1 cellular context compared by ENCODE assay signal in the genomic region with DNA sequence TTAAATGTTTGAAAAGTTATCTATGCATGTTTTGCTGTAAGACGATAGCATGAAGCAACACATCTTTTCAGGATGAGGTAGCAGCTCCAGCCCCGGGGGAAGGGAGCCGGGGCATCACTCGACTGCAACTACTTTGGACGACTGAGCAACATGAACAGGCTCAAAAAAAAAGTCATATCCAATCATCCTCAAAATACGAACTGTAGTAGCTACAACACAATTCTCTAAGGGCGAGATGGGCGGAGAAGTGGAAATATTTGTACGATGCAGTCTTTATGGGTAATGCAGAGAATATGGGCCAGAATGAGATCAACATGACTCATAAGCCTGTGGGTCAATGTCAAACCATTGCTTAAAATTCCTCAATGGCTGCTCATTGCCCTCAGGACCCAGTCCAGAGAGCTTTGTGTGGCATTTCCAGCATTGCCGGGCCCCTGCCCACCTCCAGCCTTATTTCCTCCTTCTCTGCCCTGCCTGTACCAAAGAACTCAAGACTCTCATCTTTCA.
TF ChIP-seq lines count a peak whose summit lies in the region.

No MANE protein-coding gene starts in this region.

TF ChIP-seq in HEK293, 187 proteins besides CTCF, POLR2A, EP300 and RAD21 (continued from another document):
- TF ChIP-seq, protein P1, sequence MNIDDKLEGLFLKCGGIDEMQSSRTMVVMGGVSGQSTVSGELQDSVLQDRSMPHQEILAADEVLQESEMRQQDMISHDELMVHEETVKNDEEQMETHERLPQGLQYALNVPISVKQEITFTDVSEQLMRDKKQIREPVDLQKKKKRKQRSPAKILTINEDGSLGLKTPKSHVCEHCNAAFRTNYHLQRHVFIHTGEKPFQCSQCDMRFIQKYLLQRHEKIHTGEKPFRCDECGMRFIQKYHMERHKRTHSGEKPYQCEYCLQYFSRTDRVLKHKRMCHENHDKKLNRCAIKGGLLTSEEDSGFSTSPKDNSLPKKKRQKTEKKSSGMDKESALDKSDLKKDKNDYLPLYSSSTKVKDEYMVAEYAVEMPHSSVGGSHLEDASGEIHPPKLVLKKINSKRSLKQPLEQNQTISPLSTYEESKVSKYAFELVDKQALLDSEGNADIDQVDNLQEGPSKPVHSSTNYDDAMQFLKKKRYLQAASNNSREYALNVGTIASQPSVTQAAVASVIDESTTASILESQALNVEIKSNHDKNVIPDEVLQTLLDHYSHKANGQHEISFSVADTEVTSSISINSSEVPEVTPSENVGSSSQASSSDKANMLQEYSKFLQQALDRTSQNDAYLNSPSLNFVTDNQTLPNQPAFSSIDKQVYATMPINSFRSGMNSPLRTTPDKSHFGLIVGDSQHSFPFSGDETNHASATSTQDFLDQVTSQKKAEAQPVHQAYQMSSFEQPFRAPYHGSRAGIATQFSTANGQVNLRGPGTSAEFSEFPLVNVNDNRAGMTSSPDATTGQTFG (tag by site-specific recombination; IDR thresholded peaks at IDR 0.05; ENCODE audit: borderline replicate concordance) = no peak
- TF ChIP-seq, protein P2, sequence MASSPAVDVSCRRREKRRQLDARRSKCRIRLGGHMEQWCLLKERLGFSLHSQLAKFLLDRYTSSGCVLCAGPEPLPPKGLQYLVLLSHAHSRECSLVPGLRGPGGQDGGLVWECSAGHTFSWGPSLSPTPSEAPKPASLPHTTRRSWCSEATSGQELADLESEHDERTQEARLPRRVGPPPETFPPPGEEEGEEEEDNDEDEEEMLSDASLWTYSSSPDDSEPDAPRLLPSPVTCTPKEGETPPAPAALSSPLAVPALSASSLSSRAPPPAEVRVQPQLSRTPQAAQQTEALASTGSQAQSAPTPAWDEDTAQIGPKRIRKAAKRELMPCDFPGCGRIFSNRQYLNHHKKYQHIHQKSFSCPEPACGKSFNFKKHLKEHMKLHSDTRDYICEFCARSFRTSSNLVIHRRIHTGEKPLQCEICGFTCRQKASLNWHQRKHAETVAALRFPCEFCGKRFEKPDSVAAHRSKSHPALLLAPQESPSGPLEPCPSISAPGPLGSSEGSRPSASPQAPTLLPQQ (tag by site-specific recombination; IDR thresholded peaks at IDR 0.05) = no peak
- TF ChIP-seq ZNF510 (tag by site-specific recombination; IDR thresholded peaks at IDR 0.05; ENCODE audit: insufficient replicate concordance) (no peak), ZNF530 (tag by site-specific recombination; IDR thresholded peaks at IDR 0.05; ENCODE audit: low read depth) (no peak), ZNF169 (tag by site-specific recombination; IDR thresholded peaks at IDR 0.05) (no peak), ZFP41 (tag by site-specific recombination; IDR thresholded peaks at IDR 0.05; ENCODE audit: borderline replicate concordance) (no peak), ZNF571 (tag by site-specific recombination; IDR thresholded peaks at IDR 0.05) (no peak), GLI2 (tag by site-specific recombination; IDR thresholded peaks at IDR 0.05; ENCODE audit: borderline replicate concordance, low read depth) (no peak), ZSCAN30 (tag by site-specific recombination; IDR thresholded peaks at IDR 0.05) (no peak), ZEB2 (tag by site-specific recombination; IDR thresholded peaks at IDR 0.05) (peak; percentile 51; the same call in 1 of the 2 replicates), ZFP37 (tag by site-specific recombination; IDR thresholded peaks at IDR 0.05) (no peak), ZNF747 (tag by site-specific recombination; IDR thresholded peaks at IDR 0.05) (no peak), ZNF157 (tag by site-specific recombination; IDR thresholded peaks at IDR 0.05) (no peak), MZF1 (tag by site-specific recombination; IDR thresholded peaks at IDR 0.05; ENCODE audit: borderline replicate concordance) (no peak), ZNF629 (tag by site-specific recombination; IDR thresholded peaks at IDR 0.05) (peak; percentile 77), ZNF354C (tag by site-specific recombination; IDR thresholded peaks at IDR 0.05; ENCODE audit: borderline replicate concordance, low read depth) (no peak), ZNF19 (tag by site-specific recombination; IDR thresholded peaks at IDR 0.05; ENCODE audit: low read depth) (no peak), ZNF138 (tag by site-specific recombination; IDR thresholded peaks at IDR 0.05; ENCODE audit: borderline replicate concordance) (no peak), ZNF701 (tag by site-specific recombination; IDR thresholded peaks at IDR 0.05) (no peak), ZNF837 (tag by site-specific recombination; IDR thresholded peaks at IDR 0.05) (no peak), ZNF555 (tag by site-specific recombination; conservative IDR thresholded peaks at IDR 0.05) (no peak), ZNF274 (IDR thresholded peaks at IDR 0.05; ENCODE audit: low read length) (no peak), ZNF274 (tag by site-specific recombination; IDR thresholded peaks at IDR 0.05; ENCODE audit: borderline replicate concordance) (no peak), GLI4 (tag by site-specific recombination; IDR thresholded peaks at IDR 0.05) (no peak), ZNF677 (tag by site-specific recombination; IDR thresholded peaks at IDR 0.05) (no peak), ZNF223 (tag by site-specific recombination; IDR thresholded peaks at IDR 0.05) (no peak), ZNF600 (tag by site-specific recombination; IDR thresholded peaks at IDR 0.05) (0 out of 2 replicates have a peak, but pooled peaks have one; percentile 10), RBAK (tag by site-specific recombination; IDR thresholded peaks at IDR 0.05) (no peak), ZNF596 (tag by site-specific recombination; IDR thresholded peaks at IDR 0.05) (no peak), ZSCAN23 (tag by site-specific recombination; IDR thresholded peaks at IDR 0.05) (0 out of 2 replicates have a peak, but pooled peaks have one; percentile 24), EGR2 (tag by site-specific recombination; IDR thresholded peaks at IDR 0.05; ENCODE audit: low read depth) (no peak), MEIS1 (CRISPR knock-in tag; IDR thresholded peaks at IDR 0.05; ENCODE audit: borderline replicate concordance) (no peak), ZNF561 (tag by site-specific recombination; IDR thresholded peaks at IDR 0.05; ENCODE audit: borderline replicate concordance) (no peak), ZBTB21 (tag by site-specific recombination; IDR thresholded peaks at IDR 0.05) (no peak), ZBTB48 (tag by site-specific recombination; IDR thresholded peaks at IDR 0.05) (no peak), ZNF548 (tag by site-specific recombination; IDR thresholded peaks at IDR 0.05) (no peak), ZNF175 (tag by site-specific recombination; IDR thresholded peaks at IDR 0.05) (no peak), ZNF423 (tag by site-specific recombination; IDR thresholded peaks at IDR 0.05) (no peak), ZNF37A (tag by site-specific recombination; IDR thresholded peaks at IDR 0.05) (no peak), ZNF707 (tag by site-specific recombination; IDR thresholded peaks at IDR 0.05) (no peak), ZBTB7A (tag by site-specific recombination; IDR thresholded peaks at IDR 0.05; ENCODE audit: low read depth) (no peak)
- TF ChIP-seq, protein P3, sequence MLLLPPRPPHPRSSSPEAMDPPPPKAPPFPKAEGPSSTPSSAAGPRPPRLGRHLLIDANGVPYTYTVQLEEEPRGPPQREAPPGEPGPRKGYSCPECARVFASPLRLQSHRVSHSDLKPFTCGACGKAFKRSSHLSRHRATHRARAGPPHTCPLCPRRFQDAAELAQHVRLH (tag by site-specific recombination; IDR thresholded peaks at IDR 0.05) = no peak
- TF ChIP-seq, protein P4, sequence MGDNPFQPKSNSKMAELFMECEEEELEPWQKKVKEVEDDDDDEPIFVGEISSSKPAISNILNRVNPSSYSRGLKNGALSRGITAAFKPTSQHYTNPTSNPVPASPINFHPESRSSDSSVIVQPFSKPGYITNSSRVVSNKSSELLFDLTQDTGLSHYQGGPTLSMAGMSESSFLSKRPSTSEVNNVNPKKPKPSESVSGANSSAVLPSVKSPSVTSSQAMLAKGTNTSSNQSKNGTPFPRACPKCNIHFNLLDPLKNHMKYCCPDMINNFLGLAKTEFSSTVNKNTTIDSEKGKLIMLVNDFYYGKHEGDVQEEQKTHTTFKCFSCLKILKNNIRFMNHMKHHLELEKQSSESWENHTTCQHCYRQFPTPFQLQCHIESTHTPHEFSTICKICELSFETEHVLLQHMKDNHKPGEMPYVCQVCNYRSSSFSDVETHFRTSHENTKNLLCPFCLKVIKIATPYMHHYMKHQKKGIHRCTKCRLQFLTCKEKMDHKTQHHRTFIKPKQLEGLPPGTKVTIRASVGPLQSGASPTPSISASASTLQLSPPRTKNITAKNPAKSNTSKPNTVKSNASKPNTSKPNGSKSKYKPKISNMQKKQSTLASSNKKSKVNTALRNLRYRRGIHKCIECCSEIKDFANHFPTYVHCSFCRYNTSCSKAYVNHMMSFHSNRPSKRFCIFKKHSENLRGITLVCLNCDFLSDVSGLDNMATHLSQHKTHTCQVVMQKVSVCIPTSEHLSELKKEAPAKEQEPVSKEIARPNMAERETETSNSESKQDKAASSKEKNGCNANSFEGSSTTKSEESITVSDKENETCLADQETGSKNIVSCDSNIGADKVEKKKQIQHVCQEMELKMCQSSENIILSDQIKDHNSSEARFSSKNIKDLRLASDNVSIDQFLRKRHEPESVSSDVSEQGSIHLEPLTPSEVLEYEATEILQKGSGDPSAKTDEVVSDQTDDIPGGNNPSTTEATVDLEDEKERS (tag by site-specific recombination; IDR thresholded peaks at IDR 0.05) = no peak
- TF ChIP-seq, protein P5, sequence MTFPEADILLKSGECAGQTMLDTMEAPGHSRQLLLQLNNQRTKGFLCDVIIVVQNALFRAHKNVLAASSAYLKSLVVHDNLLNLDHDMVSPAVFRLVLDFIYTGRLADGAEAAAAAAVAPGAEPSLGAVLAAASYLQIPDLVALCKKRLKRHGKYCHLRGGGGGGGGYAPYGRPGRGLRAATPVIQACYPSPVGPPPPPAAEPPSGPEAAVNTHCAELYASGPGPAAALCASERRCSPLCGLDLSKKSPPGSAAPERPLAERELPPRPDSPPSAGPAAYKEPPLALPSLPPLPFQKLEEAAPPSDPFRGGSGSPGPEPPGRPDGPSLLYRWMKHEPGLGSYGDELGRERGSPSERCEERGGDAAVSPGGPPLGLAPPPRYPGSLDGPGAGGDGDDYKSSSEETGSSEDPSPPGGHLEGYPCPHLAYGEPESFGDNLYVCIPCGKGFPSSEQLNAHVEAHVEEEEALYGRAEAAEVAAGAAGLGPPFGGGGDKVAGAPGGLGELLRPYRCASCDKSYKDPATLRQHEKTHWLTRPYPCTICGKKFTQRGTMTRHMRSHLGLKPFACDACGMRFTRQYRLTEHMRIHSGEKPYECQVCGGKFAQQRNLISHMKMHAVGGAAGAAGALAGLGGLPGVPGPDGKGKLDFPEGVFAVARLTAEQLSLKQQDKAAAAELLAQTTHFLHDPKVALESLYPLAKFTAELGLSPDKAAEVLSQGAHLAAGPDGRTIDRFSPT (tag by site-specific recombination; IDR thresholded peaks at IDR 0.05) = peak; percentile 71
- TF ChIP-seq, protein P6, sequence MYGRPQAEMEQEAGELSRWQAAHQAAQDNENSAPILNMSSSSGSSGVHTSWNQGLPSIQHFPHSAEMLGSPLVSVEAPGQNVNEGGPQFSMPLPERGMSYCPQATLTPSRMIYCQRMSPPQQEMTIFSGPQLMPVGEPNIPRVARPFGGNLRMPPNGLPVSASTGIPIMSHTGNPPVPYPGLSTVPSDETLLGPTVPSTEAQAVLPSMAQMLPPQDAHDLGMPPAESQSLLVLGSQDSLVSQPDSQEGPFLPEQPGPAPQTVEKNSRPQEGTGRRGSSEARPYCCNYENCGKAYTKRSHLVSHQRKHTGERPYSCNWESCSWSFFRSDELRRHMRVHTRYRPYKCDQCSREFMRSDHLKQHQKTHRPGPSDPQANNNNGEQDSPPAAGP (tag by site-specific recombination; IDR thresholded peaks at IDR 0.05) = 0 out of 2 replicates have a peak, but pooled peaks have one; percentile 26
- TF ChIP-seq, protein P7, sequence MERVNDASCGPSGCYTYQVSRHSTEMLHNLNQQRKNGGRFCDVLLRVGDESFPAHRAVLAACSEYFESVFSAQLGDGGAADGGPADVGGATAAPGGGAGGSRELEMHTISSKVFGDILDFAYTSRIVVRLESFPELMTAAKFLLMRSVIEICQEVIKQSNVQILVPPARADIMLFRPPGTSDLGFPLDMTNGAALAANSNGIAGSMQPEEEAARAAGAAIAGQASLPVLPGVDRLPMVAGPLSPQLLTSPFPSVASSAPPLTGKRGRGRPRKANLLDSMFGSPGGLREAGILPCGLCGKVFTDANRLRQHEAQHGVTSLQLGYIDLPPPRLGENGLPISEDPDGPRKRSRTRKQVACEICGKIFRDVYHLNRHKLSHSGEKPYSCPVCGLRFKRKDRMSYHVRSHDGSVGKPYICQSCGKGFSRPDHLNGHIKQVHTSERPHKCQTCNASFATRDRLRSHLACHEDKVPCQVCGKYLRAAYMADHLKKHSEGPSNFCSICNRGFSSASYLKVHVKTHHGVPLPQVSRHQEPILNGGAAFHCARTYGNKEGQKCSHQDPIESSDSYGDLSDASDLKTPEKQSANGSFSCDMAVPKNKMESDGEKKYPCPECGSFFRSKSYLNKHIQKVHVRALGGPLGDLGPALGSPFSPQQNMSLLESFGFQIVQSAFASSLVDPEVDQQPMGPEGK (tag by site-specific recombination; IDR thresholded peaks at IDR 0.05) = no peak
